ENCODE assay signal across 21 cellular contexts in genomic region chr19:33408116-33408515, GRCh38.
"Had no signal": no experiment of that assay in that cellular context is flagged by ENCODE, and none has a peak within 500 bp of the region (broad histone marks: within the 10 kb centered on the region; RNA-seq: fewer than 3 reads in every experiment).

No MANE protein-coding gene starts in this region.

- H3K27me3 Mint-ChIP-seq: activated CD4-positive, alpha-beta T cell treated with anti-CD3 and anti-CD28 coated beads for 36 hours; activated CD8-positive, alpha-beta T cell treated with anti-CD3 and anti-CD28 coated beads for 36 hours; activated naive CD8-positive, alpha-beta T cell treated with anti-CD3 and anti-CD28 coated beads, Interleukin-2, amount 10 ng/mL, durations not matched to agents 7 days and 5 days; T-cell had no signal

- H3K27me3 ChIP-seq: adrenal gland, breast epithelium, Peyer's patch had no signal

- H3K4me3 Mint-ChIP-seq: activated CD4-positive, alpha-beta T cell treated with anti-CD3 and anti-CD28 coated beads for 36 hours; activated CD8-positive, alpha-beta T cell treated with anti-CD3 and anti-CD28 coated beads for 36 hours; activated naive CD8-positive, alpha-beta T cell treated with anti-CD3 and anti-CD28 coated beads, Interleukin-2, amount 10 ng/mL, durations not matched to agents 7 days and 5 days; T-cell had no signal

- H3K4me1 ChIP-seq: adrenal gland, breast epithelium had no signal

- H3K36me3 ChIP-seq: adrenal gland, breast epithelium had no signal

- H3K4me1 Mint-ChIP-seq: activated CD4-positive, alpha-beta T cell treated with anti-CD3 and anti-CD28 coated beads for 36 hours; activated naive CD8-positive, alpha-beta T cell treated with anti-CD3 and anti-CD28 coated beads, Interleukin-2, amount 10 ng/mL, durations not matched to agents 7 days and 5 days; T-cell had no signal

- H3K9me3 ChIP-seq: adrenal gland, breast epithelium, Peyer's patch had no signal

- ATAC-seq: activated CD4-positive, alpha-beta T cell treated with anti-CD3 and anti-CD28 coated beads for 36 hours; activated CD8-positive, alpha-beta T cell treated with anti-CD3 and anti-CD28 coated beads for 36 hours; T-cell had no signal

- H3K9me3 Mint-ChIP-seq: activated CD8-positive, alpha-beta T cell treated with anti-CD3 and anti-CD28 coated beads for 36 hours; activated naive CD8-positive, alpha-beta T cell treated with anti-CD3 and anti-CD28 coated beads, Interleukin-2, amount 10 ng/mL, durations not matched to agents 7 days and 5 days; T-cell had no signal

- H3K4me3 ChIP-seq: adrenal gland, breast epithelium, Peyer's patch had no signal

- H3K36me3 Mint-ChIP-seq: activated naive CD8-positive, alpha-beta T cell treated with anti-CD3 and anti-CD28 coated beads, Interleukin-2, amount 10 ng/mL, durations not matched to agents 7 days and 5 days; T-cell had no signal

- DNase-seq: activated CD4-positive, alpha-beta T cell treated with anti-CD3 and anti-CD28 coated beads for 36 hours; activated CD8-positive, alpha-beta memory T cell treated with anti-CD3 and anti-CD28 coated beads, Interleukin-2, amount 50 U/mL, for 4 hours; activated CD8-positive, alpha-beta T cell treated with anti-CD3 and anti-CD28 coated beads for 36 hours; activated naive CD4-positive, alpha-beta T cell treated with anti-CD3 and anti-CD28 coated beads, Interleukin-2, amount 50 U/mL, for 16 hours; activated naive CD8-positive, alpha-beta T cell treated with anti-CD3 and anti-CD28 coated beads, Interleukin-2, amount 10 ng/mL, durations not matched to agents 7 days and 5 days; adrenal gland; anterior cingulate cortex; central memory CD4-positive, alpha-beta T cell; Kasumi-1; KBM-7; NCI-H1436 treated with DMSO at 0.1 percent for 48 hours; NCI-H187; NCI-H2081; NCI-H510A treated with DMSO at 0.1 percent for 48 hours; NK-92 treated with Interleukin-12 subunit alpha and Interleukin-12 subunit beta, amount 100 ng/mL, for 24 hours; Peyer's patch; SHP77 treated with DMSO at 0.1 percent for 48 hours; T-cell; WERI-Rb-1 had no signal

- H3K27ac ChIP-seq: adrenal gland, breast epithelium, Peyer's patch, RWPE1, WERI-Rb-1 had no signal
